ENCODE assay signal across 13 cellular contexts in genomic region chrX:20352935-20353336, GRCh38.
A peak's percentile ranks its signal among the peaks of the same experiment; 100 is the strongest.
DNase-seq lines count a peak whose midpoint lies in the region; ATAC-seq and TF ChIP-seq lines count a peak whose summit lies in the region.
"Had no signal": no experiment of that assay in that cellular context is flagged by ENCODE, and none has a peak within 500 bp of the region (broad histone marks: within the 10 kb centered on the region; RNA-seq: fewer than 3 reads in every experiment).

No MANE protein-coding gene starts in this region.

- no peak for TF ChIP-seq CTCF in CD4-positive, alpha-beta T cell (IDR thresholded peaks at IDR 0.05)

- no peaks in the 10 kb centered on the region for H3K27me3 Mint-ChIP-seq in stimulated activated naive CD8-positive, alpha-beta T cell treated with anti-CD3 and anti-CD28 coated beads, Interleukin-15, amount 100 ng/mL, for 72 hours
- H3K27me3 Mint-ChIP-seq in CD4-positive, alpha-beta T cell: no peaks in the 10 kb centered on the region

- H3K27ac Mint-ChIP-seq in activated naive CD4-positive, alpha-beta T cell treated with anti-CD3 and anti-CD28 coated beads, Interleukin-2, amount 50 U/mL, for 72 hours: no peak overlapping the region
- peak overlapping the region in 1 of 2 donors; percentile 84 for H3K27ac Mint-ChIP-seq in stimulated activated naive CD8-positive, alpha-beta T cell treated with anti-CD3 and anti-CD28 coated beads, Interleukin-15, amount 100 ng/mL, for 72 hours
- H3K27ac Mint-ChIP-seq in CD4-positive, alpha-beta T cell: no peak overlapping the region

- no peaks in the 10 kb centered on the region for H3K9me3 ChIP-seq in CD4-positive, alpha-beta T cell (ENCODE audit: control insufficient read depth, low read length)
- H3K9me3 ChIP-seq: heart left ventricle had no signal

- intact Hi-C loops in CD4-positive, alpha-beta T cell (cut with DNase I, micrococcal nuclease): no loop called here

- no peak overlapping the region for H3K4me3 Mint-ChIP-seq in stimulated activated naive CD8-positive, alpha-beta T cell treated with anti-CD3 and anti-CD28 coated beads, Interleukin-15, amount 100 ng/mL, for 72 hours
- H3K4me3 Mint-ChIP-seq in CD4-positive, alpha-beta T cell: no peak overlapping the region

- H3K27ac ChIP-seq in substantia nigra (ENCODE audit: low read depth, low read length, poor library complexity, severe bottlenecking): no peak overlapping the region
- H3K27ac ChIP-seq in CD4-positive, alpha-beta T cell (ENCODE audit: low read depth, low read length): no peak overlapping the region
- H3K27ac ChIP-seq: heart left ventricle had no signal

- H3K27me3 ChIP-seq in CD4-positive, alpha-beta T cell (ENCODE audit: control insufficient read depth, insufficient read depth, low read length): no peaks in the 10 kb centered on the region

- DNase-seq in activated naive CD4-positive, alpha-beta T cell treated with anti-CD3 and anti-CD28 coated beads, Interleukin-2, amount 50 U/mL, for 72 hours (ENCODE audit: low spot score in 2 of 2): peak in 1 of 2 donors; percentile 8
- DNase-seq in activated naive CD4-positive, alpha-beta T cell (lab: John Stamatoyannopoulos, UW): no peak
- DNase-seq in stimulated activated naive CD8-positive, alpha-beta T cell treated with anti-CD3 and anti-CD28 coated beads, Interleukin-15, amount 100 ng/mL, for 72 hours: peak in 1 of 2 donors; percentile 9
- DNase-seq in substantia nigra (lab: John Stamatoyannopoulos, UW) (no peak), NCI-H446 (lab: John Stamatoyannopoulos, UW) (no peak)
- DNase-seq in CD4-positive, alpha-beta T cell: no peak
- DNase-seq: heart left ventricle; NCI-H1417; stimulated activated CD8-positive, alpha-beta memory T cell treated with anti-CD3 and anti-CD28 coated beads, Interleukin-4, amount 100 ng/mL, for 48 hours; T-helper 9 cell had no signal

- CTCF ChIA-PET in CD4-positive, alpha-beta T cell (lab: Charles Lee): no interaction called here

- peaks cover 17% of the 10 kb centered on the region for H3K4me1 Mint-ChIP-seq in stimulated activated naive CD8-positive, alpha-beta T cell treated with anti-CD3 and anti-CD28 coated beads, Interleukin-15, amount 100 ng/mL, for 72 hours
- peaks cover 30% of the 10 kb centered on the region for H3K4me1 Mint-ChIP-seq in CD4-positive, alpha-beta T cell (ENCODE audit: low read depth)

- no peaks in the 10 kb centered on the region for H3K36me3 Mint-ChIP-seq in activated naive CD4-positive, alpha-beta T cell treated with anti-CD3 and anti-CD28 coated beads, Interleukin-2, amount 50 U/mL, for 72 hours
- H3K36me3 Mint-ChIP-seq in CD4-positive, alpha-beta T cell (ENCODE audit: low read depth): no peaks in the 10 kb centered on the region

- POLR2A ChIA-PET in CD4-positive, alpha-beta T cell (lab: Charles Lee): no interaction called here

- no peaks in the 10 kb centered on the region for H3K9me3 Mint-ChIP-seq in activated naive CD4-positive, alpha-beta T cell treated with anti-CD3 and anti-CD28 coated beads, Interleukin-2, amount 50 U/mL, for 72 hours
- H3K9me3 Mint-ChIP-seq in stimulated activated naive CD8-positive, alpha-beta T cell treated with anti-CD3 and anti-CD28 coated beads, Interleukin-15, amount 100 ng/mL, for 72 hours: no peaks in the 10 kb centered on the region
- no peaks in the 10 kb centered on the region for H3K9me3 Mint-ChIP-seq in CD4-positive, alpha-beta T cell

- ATAC-seq in activated naive CD4-positive, alpha-beta T cell treated with anti-CD3 and anti-CD28 coated beads, Interleukin-2, amount 50 U/mL, for 72 hours: peak; percentile 74 to 78
- ATAC-seq in GM21390 (IDR thresholded peaks at IDR 0.05; ENCODE audit: unreplicated experiment) (peak; percentile 72), HG03280 (IDR thresholded peaks at IDR 0.05; ENCODE audit: unreplicated experiment) (peak; percentile 74)
- peak; percentile 91 for ATAC-seq in stimulated activated naive CD8-positive, alpha-beta T cell treated with anti-CD3 and anti-CD28 coated beads, Interleukin-15, amount 100 ng/mL, for 72 hours
- no peak for ATAC-seq in CD4-positive, alpha-beta T cell (ENCODE audit: poor library complexity)
- ATAC-seq: heart left ventricle, K562 had no signal
